13 cellular contexts compared by ENCODE assay signal in the genomic region with DNA sequence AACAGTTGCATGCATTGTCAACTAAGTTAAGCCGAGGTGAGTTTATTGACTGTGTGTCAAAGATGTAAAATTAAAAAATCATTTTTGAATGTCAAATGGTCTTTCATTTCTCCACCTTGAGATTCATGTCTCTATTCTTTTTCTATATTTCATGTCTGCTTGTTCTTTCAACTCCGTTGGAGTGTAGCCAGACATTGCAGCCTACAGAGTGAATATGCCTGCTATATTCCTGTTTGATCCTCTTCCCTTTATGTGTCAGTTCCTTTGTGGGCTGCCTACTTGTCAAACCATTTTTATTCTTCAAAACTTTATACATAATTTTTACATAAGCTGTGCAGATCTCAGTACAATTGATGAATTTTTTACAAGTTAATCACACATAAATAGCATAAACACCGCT.
DNase-seq lines count a peak whose midpoint lies in the region; ATAC-seq and TF ChIP-seq lines count a peak whose summit lies in the region.
"Had no signal": no experiment of that assay in that cellular context is flagged by ENCODE, and none has a peak within 500 bp of the region (broad histone marks: within the 10 kb centered on the region; RNA-seq: fewer than 3 reads in every experiment).

No MANE protein-coding gene starts in this region.

- ATAC-seq in HG03354 (IDR thresholded peaks at IDR 0.05; ENCODE audit: poor library complexity, severe bottlenecking, unreplicated experiment): no peak
- ATAC-seq: GM23338 had no signal

- H3K27me3 ChIP-seq in SU-DHL-6 (ENCODE audit: low read length) (no peaks in the 10 kb centered on the region), mesendoderm (ENCODE audit: insufficient read depth, low read length, poor library complexity) (no peaks in the 10 kb centered on the region)

- no peak overlapping the region for H3K9ac ChIP-seq in SU-DHL-6 (ENCODE audit: low read length)
- H3K9ac ChIP-seq in mesendoderm (ENCODE audit: low read length): no peak overlapping the region

- H3K9me3 ChIP-seq in SU-DHL-6 (ENCODE audit: insufficient read depth, low read length): no peaks in the 10 kb centered on the region

- no peaks in the 10 kb centered on the region for H3K79me2 ChIP-seq in SU-DHL-6 (ENCODE audit: insufficient read depth, low read length)
- no peaks in the 10 kb centered on the region for H3K79me2 ChIP-seq in mesendoderm (ENCODE audit: control insufficient read depth, insufficient read depth, low read length)

- H4K20me1 ChIP-seq in SU-DHL-6 (ENCODE audit: low read depth, low read length): no peaks in the 10 kb centered on the region

- H3K4me2 ChIP-seq in SU-DHL-6 (ENCODE audit: low read depth, low read length, poor library complexity, severe bottlenecking): no peak overlapping the region
- H3K4me2 ChIP-seq in mesendoderm (ENCODE audit: low read length): no peak overlapping the region
- H3K4me2 ChIP-seq: GM23338 had no signal

- H3K4ac ChIP-seq in mesendoderm (ENCODE audit: low read depth, low read length): no peak overlapping the region

- DNase-seq in NCI-H510A treated with DMSO at 0.1 percent for 48 hours (lab: John Stamatoyannopoulos, UW) (peak; percentile 31), NCI-H510A (lab: John Stamatoyannopoulos, UW) (no peak), ELR (ENCODE audit: low read depth) (peak; percentile 13), NCI-H1105 (lab: John Stamatoyannopoulos, UW) (peak; percentile 15), NCI-H1436 (lab: John Stamatoyannopoulos, UW) (no peak), mesendoderm (no peak)
- DNase-seq: C1 segment of cervical spinal cord; CD4-positive, alpha-beta T cell; DMS79; H7 had no signal

- no peak for TF ChIP-seq CTCF in SU-DHL-6 (IDR thresholded peaks at IDR 0.05; ENCODE audit: insufficient read depth, low read length, poor library complexity, severe bottlenecking)

- no peaks in the 10 kb centered on the region for H3F3A ChIP-seq in SU-DHL-6 (ENCODE audit: insufficient read depth)

- H2AK5ac ChIP-seq in mesendoderm (ENCODE audit: low read length): no peak overlapping the region

- H3K4me3 ChIP-seq in SU-DHL-6 (ENCODE audit: insufficient read depth, low read length, poor library complexity, severe bottlenecking): no peak overlapping the region
- H3K4me3 ChIP-seq in mesendoderm (ENCODE audit: low read length): no peak overlapping the region
- H3K4me3 ChIP-seq: GM23338 had no signal

- no peak overlapping the region for H2BK15ac ChIP-seq in mesendoderm (replicated peaks; ENCODE audit: low read depth)

- H2AFZ ChIP-seq in SU-DHL-6 (ENCODE audit: low read depth, low read length, severe bottlenecking): peak overlapping the region; percentile 5
- H2AFZ ChIP-seq: GM23338 had no signal

- no peaks in the 10 kb centered on the region for H3K9me2 ChIP-seq in SU-DHL-6 (replicated peaks; ENCODE audit: insufficient read depth, low read length)

- no peak overlapping the region for H2BK5ac ChIP-seq in mesendoderm (ENCODE audit: low read length)

- no peak overlapping the region for H4K8ac ChIP-seq in mesendoderm (ENCODE audit: low read depth, low read length)

- H3K56ac ChIP-seq in mesendoderm (ENCODE audit: low read length): no peak overlapping the region

- H3K27ac ChIP-seq in SU-DHL-6 (ENCODE audit: low read depth, low read length) (no peak overlapping the region), mesendoderm (ENCODE audit: low read depth, low read length) (no peak overlapping the region)

- H3K79me1 ChIP-seq in mesendoderm (ENCODE audit: low read length): no peaks in the 10 kb centered on the region

- no CpG with 5 or more reads among the region's 3 CpGs for WGBS in mesendoderm (ENCODE audit: extremely low coverage, insufficient coverage, low lambda C conversion rate)

- no peak overlapping the region for H4K5ac ChIP-seq in mesendoderm (ENCODE audit: low read length)

- no peak overlapping the region for H2BK120ac ChIP-seq in mesendoderm (ENCODE audit: low read depth, low read length)

- no peak overlapping the region for H3K23ac ChIP-seq in mesendoderm (ENCODE audit: low read length)

- H3K4me1 ChIP-seq in mesendoderm (ENCODE audit: control insufficient read depth, low read depth, low read length): no peaks in the 10 kb centered on the region

- no peaks in the 10 kb centered on the region for H3K36me3 ChIP-seq in SU-DHL-6 (ENCODE audit: low read length)
- H3K36me3 ChIP-seq in mesendoderm (ENCODE audit: control insufficient read depth, insufficient read depth, low read length): no peaks in the 10 kb centered on the region

- H3K18ac ChIP-seq in mesendoderm (ENCODE audit: low read length): no peak overlapping the region

Comparison
In these comparisons a context has a peak if more than half of its experiments do, and no peak if none do; other contexts are left out.
1. DNase-seq: peak in NCI-H510A treated with DMSO at 0.1 percent for 48 hours (single experiment), ELR (single experiment) and NCI-H1105 (single experiment); none in NCI-H510A (single experiment), NCI-H1436 (single experiment) and mesendoderm (single experiment).